6 cellular contexts compared by ENCODE assay signal in genomic region chr19:17243340-17243853, GRCh38. TPM values are rescaled to one million over a fixed set of nuclear protein-coding genes. Genes with fewer than 3 reads are reported as not detected.
DNase-seq lines count a peak whose midpoint lies in the region; ATAC-seq, FAIRE-seq and TF ChIP-seq lines count a peak whose summit lies in the region.

No MANE protein-coding gene starts in this region.

- peaks cover 1 to 5% of the 10 kb centered on the region in 2 experiments; a peak in 3 of 5 replicates for H3K36me3 ChIP-seq in HepG2 (replicated peaks in 1 of 2; ENCODE audit: control insufficient read depth in 1 of 2, insufficient read depth in 2 of 2, low read length in 2 of 2)

- TF ChIP-seq POLR2A in A549 (IDR thresholded peaks at IDR 0.05; ENCODE audit: low read length) (no peak), HepG2 (IDR thresholded peaks at IDR 0.05; ENCODE audit: insufficient read depth in 1 of 2, low read depth in 2 of 2, low read length in 2 of 2) (peak; percentile 40 to 48; a peak in 2 of 4 replicates), H54 (IDR thresholded peaks at IDR 0.05; ENCODE audit: low read depth, low read length) (no peak)

- in situ Hi-C loops in HepG2 (cut with HindIII; ENCODE audit: extremely low pct_ligation_motif_present, low pct_unique_long_range_greater_than_20kb), result no loop called here

- no TSS peak for BruUV-seq in HepG2 (replicated peaks; lab: Mats Ljungman, UMichigan)

- H3K27me3 ChIP-seq in HepG2 (ENCODE audit: control insufficient read depth in 1 of 2, insufficient read depth in 2 of 2, low read length in 2 of 2), result no peaks in the 10 kb centered on the region

- POLR2A ChIA-PET in A549 (lab: Yijun Ruan, JAX), result interaction anchor here (1.3 to 1.6 kb wide), 2 partner anchors 9 to 28 kb away, joined by 5 read pairs; partner anchors contain the start of gene USE1
- POLR2A ChIA-PET in HepG2 (lab: Yijun Ruan, JAX), result interaction anchor here (1.0 to 9.0 kb wide), 11 partner anchors 9 to 162 kb away, joined by 3 to 178 read pairs (median 11); partner anchors contain the start of genes BABAM1, BST2, MRPL34 and OCEL1

- DNase-seq in A549 (ENCODE audit: low read depth in 1 of 2, low spot score in 1 of 2) (no peak), HepG2 (ENCODE audit: low spot score) (peak; percentile 43), GM10266 (ENCODE audit: extremely low spot score) (no peak), H54 (ENCODE audit: insufficient read length, low spot score) (no peak)

- H3K4me1 ChIP-seq in A549 (peaks cover 70% of the 10 kb centered on the region), HepG2 (ENCODE audit: insufficient read depth, low read length) (peaks cover 72% of the 10 kb centered on the region)

- TF ChIP-seq CTCF in A549 (IDR thresholded peaks at IDR 0.05) (no peak), HepG2 (CRISPR knock-in tag; IDR thresholded peaks at IDR 0.05) (no peak), GM10266 (IDR thresholded peaks at IDR 0.05; ENCODE audit: control insufficient read depth, insufficient read depth, low read depth, missing control alignments) (no peak)

- peaks cover 50% of the 10 kb centered on the region for H3K79me2 ChIP-seq in HepG2 (ENCODE audit: insufficient read depth, low read length)

- H3K4me3 ChIP-seq in A549 (peak overlapping the region; percentile 93), HepG2 (replicated peaks in 1 of 3; ENCODE audit: insufficient read depth in 1 of 3, low read depth in 2 of 3, low read length in 3 of 3) (peak overlapping the region; percentile 87 to 92 (median 89))

- peak overlapping the region; percentile 90 for H3K9ac ChIP-seq in HepG2 (ENCODE audit: insufficient read depth, low read depth, low read length)

- TF ChIP-seq EP300 in A549 (IDR thresholded peaks at IDR 0.05), result no peak
- TF ChIP-seq EP300 in HepG2 (IDR thresholded peaks at IDR 0.05; ENCODE audit: low read depth in 2 of 2, low read length in 2 of 2), result no peak
- no peak for TF ChIP-seq EP300 in HepG2 (CRISPR knock-in tag; IDR thresholded peaks at IDR 0.05; ENCODE audit: borderline replicate concordance)

- ATAC-seq in A549, result peak in 1 of 2 experiments; percentile 8; a peak in 2 of 6 replicates
- ATAC-seq in SK-N-SH treated with all-trans-retinoic acid at 6 μM for 48 hours, result peak; percentile 10
- ATAC-seq in HepG2, result peak; percentile 27
- no peak for ATAC-seq in GM19452 (IDR thresholded peaks at IDR 0.05; ENCODE audit: unreplicated experiment)

- FAIRE-seq in A549 (lab: Jason Lieb, UNC) (no peak), HepG2 (lab: Jason Lieb, UNC) (peak; percentile 40), H54 (lab: Jason Lieb, UNC) (no peak)

- H3K4me2 ChIP-seq in A549, result peak overlapping the region; percentile 90
- H3K4me2 ChIP-seq in HepG2 (ENCODE audit: low read depth, low read length), result peak overlapping the region; percentile 99

- H3K9me3 ChIP-seq in A549 (no peaks in the 10 kb centered on the region), HepG2 (ENCODE audit: low read length) (no peaks in the 10 kb centered on the region)

- TF ChIP-seq RAD21 in A549 (conservative IDR thresholded peaks at IDR 0.05 in 1 of 2, IDR thresholded peaks at IDR 0.05 in 1 of 2), result no peak
- no peak for TF ChIP-seq RAD21 in HepG2 (CRISPR knock-in tag; IDR thresholded peaks at IDR 0.05)

- H2AFZ ChIP-seq in HepG2 (ENCODE audit: low read length), result no peak overlapping the region

- H3K27ac ChIP-seq in A549 (peak overlapping the region; percentile 92 to 96), HepG2 (ENCODE audit: extremely low read length, insufficient read depth, low read length) (peak overlapping the region; percentile 95)

- CTCF ChIA-PET in A549 (lab: Yijun Ruan, JAX), result interaction anchor here (0.7 to 10.0 kb wide), 5 partner anchors 8 to 40 kb away, joined by 3 to 62 read pairs (median 5); partner anchors contain the start of gene ANKLE1
- CTCF ChIA-PET in HepG2 (lab: Yijun Ruan, JAX; ENCODE audit: low intra/inter-chr PET ratio, low total read pairs), result no interaction called here

- WGBS in A549 (ENCODE audit: missing lambda C conversion rate), result 5% methylated on average over 3 of the region's 10 CpGs
- no CpG with 5 or more reads among the region's 10 CpGs for WGBS in HepG2 (ENCODE audit: low lambda C conversion rate)

- intact Hi-C loops in HepG2 (cut with micrococcal nuclease; ENCODE audit: unreplicated experiment), result no loop called here

- H4K20me1 ChIP-seq in HepG2 (ENCODE audit: insufficient read depth, low read length), result peaks cover 27% of the 10 kb centered on the region; the same call in 1 of the 2 replicates

RNA-seq across cellular contexts. Expression of gene NR2F6, which starts 2.3 kb away (rescaled TPM):
- polyA plus RNA-seq in A549 (2011; rRNA removed) (30.4 and 31.9 TPM in 2 replicates), A549 (2017; fragmentation: RNase III; extraction: RNeasy Plus Mini Kit Qiagen cat#74134 plus additional on column Dnase treatment) (37.7 to 42.4 TPM (median 42.1 TPM) in 3 replicates), HepG2 (2011; rRNA removed) (30.9 and 38.5 TPM in 2 replicates)
- 68.5 and 118 TPM in 2 replicates for polyA plus RNA-seq in A549 (2012; cell fraction: cytosol; rRNA removed)
- 86.5 and 152 TPM in 2 replicates for polyA plus RNA-seq in A549 (2012; cell fraction: nucleus; rRNA removed)
- polyA minus RNA-seq in A549 (2011; rRNA and poly(A)+ RNA removed), result 18.0 and 28.2 TPM in 2 replicates
- total RNA-seq in HepG2 (2016; rRNA removed; fragmentation: Illumina TruSeq; extraction: Trizol), result 54.1 and 72.4 TPM in 2 replicates
- 22.9 and 27.2 TPM in 2 replicates for total RNA-seq in HepG2 (2016; cell fraction: cytosol; rRNA removed; fragmentation: Illumina TruSeq; extraction: Trizol; ENCODE audit: low read depth)
- 48.8 and 69.5 TPM in 2 replicates for total RNA-seq in HepG2 (2016; cell fraction: insoluble cytoplasmic fraction; rRNA removed; fragmentation: Illumina TruSeq; extraction: Trizol)
- 61.5 and 68.4 TPM in 2 replicates for total RNA-seq in HepG2 (2016; cell fraction: membrane; rRNA removed; fragmentation: Illumina TruSeq; extraction: Trizol)
- total RNA-seq in HepG2 (2016; cell fraction: nucleus; rRNA removed; fragmentation: Illumina TruSeq; extraction: Trizol), result 29.9 and 36.5 TPM in 2 replicates
- polyA plus RNA-seq in HepG2 (2011; cell fraction: cytosol; rRNA removed), result 31.1 and 56.9 TPM in 2 replicates
- 53.5 and 56.3 TPM in 2 replicates for polyA plus RNA-seq in HepG2 (2011; cell fraction: nucleus; rRNA removed)
- 18.4 and 25.4 TPM in 2 replicates for polyA plus RNA-seq in HepG2 (2012)
- 25.2 and 25.5 TPM in 2 replicates for polyA plus RNA-seq in HepG2 (2016; cell fraction: cytosol; fragmentation: Illumina TruSeq; extraction: Trizol; ENCODE audit: low read depth)
- polyA plus RNA-seq in HepG2 (2016; cell fraction: insoluble cytoplasmic fraction; fragmentation: Illumina TruSeq; extraction: Trizol; ENCODE audit: low read depth), result 59.8 and 61.8 TPM in 2 replicates
- 50.4 and 51.1 TPM in 2 replicates for polyA plus RNA-seq in HepG2 (2016; cell fraction: membrane; fragmentation: Illumina TruSeq; extraction: Trizol; ENCODE audit: low read depth)
- polyA plus RNA-seq in HepG2 (2016; cell fraction: nucleus; fragmentation: Illumina TruSeq; extraction: Trizol; ENCODE audit: insufficient read depth, low read depth), result 66.6 and 74.0 TPM in 2 replicates
- polyA minus RNA-seq in HepG2 (2011; rRNA and poly(A)+ RNA removed; ENCODE audit: low replicate concordance), result 45.5 and 76.9 TPM in 2 replicates
- polyA minus RNA-seq in HepG2 (2011; cell fraction: cytosol; rRNA and poly(A)+ RNA removed), result 41.1 and 47.4 TPM in 2 replicates
- polyA minus RNA-seq in HepG2 (2011; cell fraction: nucleus; rRNA and poly(A)+ RNA removed), result 10.2 and 12.1 TPM in 2 replicates

RNA-seq across cellular contexts. Expression of gene OCEL1, which starts 17.4 kb away (rescaled TPM):
- polyA plus RNA-seq in A549 (2011; rRNA removed) (5.5 and 8.5 TPM in 2 replicates), A549 (2017; fragmentation: RNase III; extraction: RNeasy Plus Mini Kit Qiagen cat#74134 plus additional on column Dnase treatment) (6.0 to 10.7 TPM (median 9.2 TPM) in 3 replicates), HepG2 (2011; rRNA removed) (17.2 and 19.8 TPM in 2 replicates)
- 7.7 and 9.8 TPM in 2 replicates for polyA plus RNA-seq in A549 (2012; cell fraction: cytosol; rRNA removed)
- 9.2 and 9.3 TPM in 2 replicates for polyA plus RNA-seq in A549 (2012; cell fraction: nucleus; rRNA removed)
- polyA minus RNA-seq in A549 (2011; rRNA and poly(A)+ RNA removed), result 6.3 and 6.7 TPM in 2 replicates
- total RNA-seq in HepG2 (2016; rRNA removed; fragmentation: Illumina TruSeq; extraction: Trizol), result 10.6 and 13.6 TPM in 2 replicates
- 4.8 and 7.7 TPM in 2 replicates for total RNA-seq in HepG2 (2016; cell fraction: cytosol; rRNA removed; fragmentation: Illumina TruSeq; extraction: Trizol; ENCODE audit: low read depth)
- total RNA-seq in HepG2 (2016; cell fraction: insoluble cytoplasmic fraction; rRNA removed; fragmentation: Illumina TruSeq; extraction: Trizol), result 11.7 and 14.6 TPM in 2 replicates
- total RNA-seq in HepG2 (2016; cell fraction: membrane; rRNA removed; fragmentation: Illumina TruSeq; extraction: Trizol), result 11.2 and 12.2 TPM in 2 replicates
- total RNA-seq in HepG2 (2016; cell fraction: nucleus; rRNA removed; fragmentation: Illumina TruSeq; extraction: Trizol), result 12.8 and 13.1 TPM in 2 replicates
- polyA plus RNA-seq in HepG2 (2011; cell fraction: cytosol; rRNA removed), result 21.9 and 24.8 TPM in 2 replicates
- polyA plus RNA-seq in HepG2 (2011; cell fraction: nucleus; rRNA removed), result 29.8 and 34.9 TPM in 2 replicates
- 26.4 and 27.7 TPM in 2 replicates for polyA plus RNA-seq in HepG2 (2012)
- polyA plus RNA-seq in HepG2 (2016; cell fraction: cytosol; fragmentation: Illumina TruSeq; extraction: Trizol; ENCODE audit: low read depth), result 7.6 and 9.7 TPM in 2 replicates
- 20.5 and 23.3 TPM in 2 replicates for polyA plus RNA-seq in HepG2 (2016; cell fraction: insoluble cytoplasmic fraction; fragmentation: Illumina TruSeq; extraction: Trizol; ENCODE audit: low read depth)
- 14.5 and 14.9 TPM in 2 replicates for polyA plus RNA-seq in HepG2 (2016; cell fraction: membrane; fragmentation: Illumina TruSeq; extraction: Trizol; ENCODE audit: low read depth)
- polyA plus RNA-seq in HepG2 (2016; cell fraction: nucleus; fragmentation: Illumina TruSeq; extraction: Trizol; ENCODE audit: insufficient read depth, low read depth), result 24.5 and 32.1 TPM in 2 replicates
- 8.0 and 13.7 TPM in 2 replicates for polyA minus RNA-seq in HepG2 (2011; rRNA and poly(A)+ RNA removed; ENCODE audit: low replicate concordance)
- polyA minus RNA-seq in HepG2 (2011; cell fraction: cytosol; rRNA and poly(A)+ RNA removed), result 12.6 and 14.8 TPM in 2 replicates
- polyA minus RNA-seq in HepG2 (2011; cell fraction: nucleus; rRNA and poly(A)+ RNA removed), result 9.7 and 13.4 TPM in 2 replicates

RNA-seq across cellular contexts. Expression of gene USHBP1, which starts 21.1 kb away (rescaled TPM):
- polyA plus RNA-seq in A549 (2011; rRNA removed) (0.03 and 0.04 TPM in 2 replicates), A549 (2017; fragmentation: RNase III; extraction: RNeasy Plus Mini Kit Qiagen cat#74134 plus additional on column Dnase treatment) (not detected in 3 replicates), HepG2 (2011; rRNA removed) (1.5 and 1.9 TPM in 2 replicates)
- polyA plus RNA-seq in A549 (2012; cell fraction: cytosol; rRNA removed), result 0.03 TPM in 2 replicates
- 0.10 and 0.12 TPM in 2 replicates for polyA plus RNA-seq in A549 (2012; cell fraction: nucleus; rRNA removed)
- 0.08 TPM in 1 of 2 replicates, not detected in the other for polyA minus RNA-seq in A549 (2011; rRNA and poly(A)+ RNA removed)
- 0.13 and 0.15 TPM in 2 replicates for total RNA-seq in HepG2 (2016; rRNA removed; fragmentation: Illumina TruSeq; extraction: Trizol)
- total RNA-seq in HepG2 (2016; cell fraction: cytosol; rRNA removed; fragmentation: Illumina TruSeq; extraction: Trizol; ENCODE audit: low read depth), result 0.09 and 0.10 TPM in 2 replicates
- 0.18 and 0.19 TPM in 2 replicates for total RNA-seq in HepG2 (2016; cell fraction: insoluble cytoplasmic fraction; rRNA removed; fragmentation: Illumina TruSeq; extraction: Trizol)
- 0.06 and 0.07 TPM in 2 replicates for total RNA-seq in HepG2 (2016; cell fraction: membrane; rRNA removed; fragmentation: Illumina TruSeq; extraction: Trizol)
- total RNA-seq in HepG2 (2016; cell fraction: nucleus; rRNA removed; fragmentation: Illumina TruSeq; extraction: Trizol), result 0.09 and 0.50 TPM in 2 replicates
- polyA plus RNA-seq in HepG2 (2011; cell fraction: cytosol; rRNA removed), result 0.76 and 1.0 TPM in 2 replicates
- 7.3 and 10.3 TPM in 2 replicates for polyA plus RNA-seq in HepG2 (2011; cell fraction: nucleus; rRNA removed)
- polyA plus RNA-seq in HepG2 (2012), result 0.28 and 0.53 TPM in 2 replicates
- not detected in 2 replicates for polyA plus RNA-seq in HepG2 (2016; cell fraction: cytosol; fragmentation: Illumina TruSeq; extraction: Trizol; ENCODE audit: low read depth)
- 0.17 and 0.35 TPM in 2 replicates for polyA plus RNA-seq in HepG2 (2016; cell fraction: insoluble cytoplasmic fraction; fragmentation: Illumina TruSeq; extraction: Trizol; ENCODE audit: low read depth)
- not detected in 2 replicates for polyA plus RNA-seq in HepG2 (2016; cell fraction: membrane; fragmentation: Illumina TruSeq; extraction: Trizol; ENCODE audit: low read depth)
- 0.71 and 1.1 TPM in 2 replicates for polyA plus RNA-seq in HepG2 (2016; cell fraction: nucleus; fragmentation: Illumina TruSeq; extraction: Trizol; ENCODE audit: insufficient read depth, low read depth)
- polyA minus RNA-seq in HepG2 (2011; rRNA and poly(A)+ RNA removed; ENCODE audit: low replicate concordance), result 0.12 and 1.7 TPM in 2 replicates
- 0.35 and 0.79 TPM in 2 replicates for polyA minus RNA-seq in HepG2 (2011; cell fraction: cytosol; rRNA and poly(A)+ RNA removed)
- 2.1 TPM in 2 replicates for polyA minus RNA-seq in HepG2 (2011; cell fraction: nucleus; rRNA and poly(A)+ RNA removed)

RNA-seq across cellular contexts. Expression of gene BABAM1, which starts 23.8 kb away (rescaled TPM):
- polyA plus RNA-seq in A549 (2011; rRNA removed) (52.1 and 56.0 TPM in 2 replicates), A549 (2017; fragmentation: RNase III; extraction: RNeasy Plus Mini Kit Qiagen cat#74134 plus additional on column Dnase treatment) (64.0 to 67.6 TPM (median 65.7 TPM) in 3 replicates), HepG2 (2011; rRNA removed) (74.5 and 82.0 TPM in 2 replicates)
- 86.5 and 87.5 TPM in 2 replicates for polyA plus RNA-seq in A549 (2012; cell fraction: cytosol; rRNA removed)
- polyA plus RNA-seq in A549 (2012; cell fraction: nucleus; rRNA removed), result 96.9 and 101 TPM in 2 replicates
- polyA minus RNA-seq in A549 (2011; rRNA and poly(A)+ RNA removed), result 18.7 and 20.4 TPM in 2 replicates
- total RNA-seq in HepG2 (2016; rRNA removed; fragmentation: Illumina TruSeq; extraction: Trizol), result 62.2 and 70.0 TPM in 2 replicates
- total RNA-seq in HepG2 (2016; cell fraction: cytosol; rRNA removed; fragmentation: Illumina TruSeq; extraction: Trizol; ENCODE audit: low read depth), result 49.6 and 50.1 TPM in 2 replicates
- 66.9 and 67.7 TPM in 2 replicates for total RNA-seq in HepG2 (2016; cell fraction: insoluble cytoplasmic fraction; rRNA removed; fragmentation: Illumina TruSeq; extraction: Trizol)
- 71.5 and 75.2 TPM in 2 replicates for total RNA-seq in HepG2 (2016; cell fraction: membrane; rRNA removed; fragmentation: Illumina TruSeq; extraction: Trizol)
- 37.2 and 48.0 TPM in 2 replicates for total RNA-seq in HepG2 (2016; cell fraction: nucleus; rRNA removed; fragmentation: Illumina TruSeq; extraction: Trizol)
- 69.8 and 85.6 TPM in 2 replicates for polyA plus RNA-seq in HepG2 (2011; cell fraction: cytosol; rRNA removed)
- 92.8 and 107 TPM in 2 replicates for polyA plus RNA-seq in HepG2 (2011; cell fraction: nucleus; rRNA removed)
- 44.2 and 51.1 TPM in 2 replicates for polyA plus RNA-seq in HepG2 (2012)
- 54.4 and 55.6 TPM in 2 replicates for polyA plus RNA-seq in HepG2 (2016; cell fraction: cytosol; fragmentation: Illumina TruSeq; extraction: Trizol; ENCODE audit: low read depth)
- 70.2 and 82.2 TPM in 2 replicates for polyA plus RNA-seq in HepG2 (2016; cell fraction: insoluble cytoplasmic fraction; fragmentation: Illumina TruSeq; extraction: Trizol; ENCODE audit: low read depth)
- 69.7 and 70.7 TPM in 2 replicates for polyA plus RNA-seq in HepG2 (2016; cell fraction: membrane; fragmentation: Illumina TruSeq; extraction: Trizol; ENCODE audit: low read depth)
- polyA plus RNA-seq in HepG2 (2016; cell fraction: nucleus; fragmentation: Illumina TruSeq; extraction: Trizol; ENCODE audit: insufficient read depth, low read depth), result 93.5 and 101 TPM in 2 replicates
- polyA minus RNA-seq in HepG2 (2011; rRNA and poly(A)+ RNA removed; ENCODE audit: low replicate concordance), result 31.9 and 92.2 TPM in 2 replicates
- 15.5 and 18.6 TPM in 2 replicates for polyA minus RNA-seq in HepG2 (2011; cell fraction: cytosol; rRNA and poly(A)+ RNA removed)
- polyA minus RNA-seq in HepG2 (2011; cell fraction: nucleus; rRNA and poly(A)+ RNA removed), result 20.5 and 25.1 TPM in 2 replicates

RNA-seq across cellular contexts. Expression of gene USE1, which starts 28.2 kb away (rescaled TPM):
- polyA plus RNA-seq in A549 (2011; rRNA removed), result 10.1 and 10.2 TPM in 2 replicates
- polyA plus RNA-seq in A549 (2012; cell fraction: cytosol; rRNA removed), result 23.8 and 28.6 TPM in 2 replicates
- polyA plus RNA-seq in A549 (2012; cell fraction: nucleus; rRNA removed), result 18.2 and 19.8 TPM in 2 replicates
- 15.5 to 18.4 TPM (median 16.5 TPM) in 3 replicates for polyA plus RNA-seq in A549 (2017; fragmentation: RNase III; extraction: RNeasy Plus Mini Kit Qiagen cat#74134 plus additional on column Dnase treatment)
- 8.7 and 11.7 TPM in 2 replicates for polyA minus RNA-seq in A549 (2011; rRNA and poly(A)+ RNA removed)
- total RNA-seq in HepG2 (2016; rRNA removed; fragmentation: Illumina TruSeq; extraction: Trizol), result 9.9 and 10.3 TPM in 2 replicates
- 7.1 and 12.3 TPM in 2 replicates for total RNA-seq in HepG2 (2016; cell fraction: cytosol; rRNA removed; fragmentation: Illumina TruSeq; extraction: Trizol; ENCODE audit: low read depth)
- 10.7 and 11.6 TPM in 2 replicates for total RNA-seq in HepG2 (2016; cell fraction: insoluble cytoplasmic fraction; rRNA removed; fragmentation: Illumina TruSeq; extraction: Trizol)
- total RNA-seq in HepG2 (2016; cell fraction: membrane; rRNA removed; fragmentation: Illumina TruSeq; extraction: Trizol), result 12.0 and 15.3 TPM in 2 replicates
- 6.2 and 7.0 TPM in 2 replicates for total RNA-seq in HepG2 (2016; cell fraction: nucleus; rRNA removed; fragmentation: Illumina TruSeq; extraction: Trizol)
- polyA plus RNA-seq in HepG2 (2011; rRNA removed), result 16.3 and 17.6 TPM in 2 replicates
- polyA plus RNA-seq in HepG2 (2011; cell fraction: cytosol; rRNA removed), result 16.8 and 22.4 TPM in 2 replicates
- polyA plus RNA-seq in HepG2 (2011; cell fraction: nucleus; rRNA removed), result 10.1 and 12.6 TPM in 2 replicates
- polyA plus RNA-seq in HepG2 (2012), result 9.7 and 10.1 TPM in 2 replicates
- 24.0 and 30.1 TPM in 2 replicates for polyA plus RNA-seq in HepG2 (2016; cell fraction: cytosol; fragmentation: Illumina TruSeq; extraction: Trizol; ENCODE audit: low read depth)
- polyA plus RNA-seq in HepG2 (2016; cell fraction: insoluble cytoplasmic fraction; fragmentation: Illumina TruSeq; extraction: Trizol; ENCODE audit: low read depth), result 22.5 and 22.6 TPM in 2 replicates
- polyA plus RNA-seq in HepG2 (2016; cell fraction: membrane; fragmentation: Illumina TruSeq; extraction: Trizol; ENCODE audit: low read depth), result 21.6 and 24.0 TPM in 2 replicates
- polyA plus RNA-seq in HepG2 (2016; cell fraction: nucleus; fragmentation: Illumina TruSeq; extraction: Trizol; ENCODE audit: insufficient read depth, low read depth), result 20.5 and 25.4 TPM in 2 replicates
- polyA minus RNA-seq in HepG2 (2011; rRNA and poly(A)+ RNA removed; ENCODE audit: low replicate concordance), result 10.8 and 31.8 TPM in 2 replicates
- polyA minus RNA-seq in HepG2 (2011; cell fraction: cytosol; rRNA and poly(A)+ RNA removed), result 5.4 and 6.4 TPM in 2 replicates
- polyA minus RNA-seq in HepG2 (2011; cell fraction: nucleus; rRNA and poly(A)+ RNA removed), result 8.2 and 9.4 TPM in 2 replicates

Comparison
In these comparisons a context has a peak if more than half of its experiments do, and no peak if none do; other contexts are left out.
1. POLR2A ChIP-seq: peak in HepG2 (2 of 2); none in A549 (single experiment) and H54 (single experiment).
2. Of the 38 proteins assayed by ChIP-seq in both HepG2 and A549: peak only in HepG2: MYC and POLR2A; only in A549: none; in both: MAX; in neither: 33; mixed calls (peak in some experiments, not most) for 2.